ENCODE assay signal across 16 cellular contexts in genomic region chr13:109281823-109282239, GRCh38.
"Had no signal": no experiment of that assay in that cellular context is flagged by ENCODE, and none has a peak within 500 bp of the region (broad histone marks: within the 10 kb centered on the region; RNA-seq: fewer than 3 reads in every experiment).

No MANE protein-coding gene starts in this region.

- H3K36me3 ChIP-seq: adrenal gland, cardiac muscle cell, neutrophil had no signal

- ATAC-seq: activated CD8-positive, alpha-beta T cell treated with anti-CD3 and anti-CD28 coated beads for 36 hours; activated T-cell treated with anti-CD3 and anti-CD28 coated beads, Interleukin-2, amount 50 U/mL, for 4 hours; esophagus mucosa; naive thymus-derived CD4-positive, alpha-beta T cell; stimulated activated naive CD8-positive, alpha-beta T cell treated with anti-CD3 and anti-CD28 coated beads, Interleukin-15, Interleukin-2, amounts not matched to agents 100 U/mL and 50 U/mL, for 24 hours; WTC11 had no signal

- H3K4me3 ChIP-seq: adrenal gland, cardiac muscle cell, lung, smooth muscle cell had no signal

- DNase-seq: activated CD4-positive, alpha-beta T cell treated with anti-CD3 and anti-CD28 coated beads for 48 hours; activated CD8-positive, alpha-beta T cell treated with anti-CD3 and anti-CD28 coated beads for 36 hours; activated effector memory CD4-positive, alpha-beta T cell treated with anti-CD3 and anti-CD28 coated beads, Interleukin-2, amount 50 U/mL, for 16 hours; activated T-cell treated with anti-CD3 and anti-CD28 coated beads, Interleukin-2, amount 50 U/mL, for 4 hours; naive thymus-derived CD4-positive, alpha-beta T cell; stimulated activated CD4-positive, alpha-beta T cell treated with anti-CD3 and anti-CD28 coated beads, Interleukin-4, amount 100 ng/mL, for 4 hours; stimulated activated CD8-positive, alpha-beta memory T cell treated with anti-CD3 and anti-CD28 coated beads, Interleukin-4, amount 100 ng/mL, for 48 hours; stimulated activated naive CD8-positive, alpha-beta T cell treated with anti-CD3 and anti-CD28 coated beads, Interleukin-15, Interleukin-2, amounts not matched to agents 100 U/mL and 50 U/mL, for 24 hours; trophoblast cell had no signal

- H3K9me3 ChIP-seq: adrenal gland, neutrophil had no signal

- H3K4me2 ChIP-seq: smooth muscle cell had no signal

- H3K4me1 ChIP-seq: adrenal gland had no signal

- H3K27me3 ChIP-seq: adrenal gland, cardiac muscle cell, neutrophil had no signal

- H3K27ac ChIP-seq: adrenal gland, cardiac muscle cell, neutrophil had no signal
